ENCODE assay signal across 1 cellular context in genomic region chr13:24274452-24274971, GRCh38.
TF ChIP-seq lines count a peak whose summit lies in the region.

No MANE protein-coding gene starts in this region.

TF ChIP-seq in HepG2, 621 proteins besides CTCF, POLR2A, EP300 and RAD21 (continued from another document):
- TF ChIP-seq TERF1 (CRISPR knock-in tag; IDR thresholded peaks at IDR 0.05) (no peak), ZFP41 (CRISPR knock-in tag; IDR thresholded peaks at IDR 0.05; ENCODE audit: borderline replicate concordance) (no peak), ATF6 (CRISPR knock-in tag; conservative IDR thresholded peaks at IDR 0.05) (no peak), IRF2 (CRISPR knock-in tag; IDR thresholded peaks at IDR 0.05) (no peak), SP140L (CRISPR knock-in tag; IDR thresholded peaks at IDR 0.05; ENCODE audit: borderline replicate concordance) (no peak), ZNF337 (CRISPR knock-in tag; IDR thresholded peaks at IDR 0.05; ENCODE audit: borderline replicate concordance, low read depth) (no peak)
